ENCODE assay signal across 16 cellular contexts in genomic region chr7:27107391-27107900, GRCh38. TPM values are rescaled to one million over a fixed set of nuclear protein-coding genes. Genes with fewer than 3 reads are reported as not detected.
DNase-seq lines count a peak whose midpoint lies in the region; ATAC-seq, FAIRE-seq and TF ChIP-seq lines count a peak whose summit lies in the region.
"Had no signal": no experiment of that assay in that cellular context is flagged by ENCODE, and none has a peak within 500 bp of the region (broad histone marks: within the 10 kb centered on the region; RNA-seq: fewer than 3 reads in every experiment).

No MANE protein-coding gene starts in this region.

- no peaks in the 10 kb centered on the region for H4K20me1 ChIP-seq in keratinocyte (ENCODE audit: control insufficient read depth, extremely low read depth, insufficient read depth, low read length)

- H3K9ac ChIP-seq in keratinocyte (ENCODE audit: control insufficient read depth, extremely low read depth, insufficient read depth, low read length): peak overlapping the region; percentile 71

- TF ChIP-seq CTCF in AG04450 (IDR thresholded peaks at IDR 0.05; ENCODE audit: low read depth, low read length) (no peak), astrocyte of the spinal cord (IDR thresholded peaks at IDR 0.05; ENCODE audit: low read depth, low read length) (no peak), keratinocyte (optimal IDR thresholded peaks at IDR 0.05 in 1 of 3, IDR thresholded peaks at IDR 0.05 in 1 of 3, conservative IDR thresholded peaks at IDR 0.05 in 1 of 3; ENCODE audit: extremely low read depth in 1 of 3, insufficient read depth in 2 of 3, low read length in 3 of 3) (no peak), psoas muscle (IDR thresholded peaks at IDR 0.05) (no peak)

- H3K27me3 ChIP-seq in AG04450 (ENCODE audit: control insufficient read depth, insufficient read depth, low read length) (no peaks in the 10 kb centered on the region), keratinocyte (ENCODE audit: control insufficient read depth, extremely low read depth, insufficient read depth, low read length) (no peaks in the 10 kb centered on the region), psoas muscle (ENCODE audit: insufficient read depth in 3 of 3, low read length in 2 of 3) (no peaks in the 10 kb centered on the region)

- CTCF ChIA-PET in AG04450 (lab: Charles Lee): interaction anchor here (0.6 to 3.8 kb wide), 3 partner anchors 11 to 384 kb away, joined by 4 to 18 read pairs (median 7); no protein-coding TSS in a partner anchor

- H3K4me1 ChIP-seq in keratinocyte (ENCODE audit: control insufficient read depth, extremely low read depth, insufficient read depth, low read length) (peaks cover 39% of the 10 kb centered on the region), psoas muscle (peaks cover 40% of the 10 kb centered on the region)

- dilution Hi-C loops in keratinocyte (cut with MboI; ENCODE audit: extremely low pct_ligation_motif_present, low sequenced_read_pairs): no loop called here

- H3K4me3 ChIP-seq in AG04450 (ENCODE audit: low read depth, low read length) (peak overlapping the region; percentile 54), astrocyte of the spinal cord (ENCODE audit: low read depth, low read length) (peak overlapping the region; percentile 34), keratinocyte (ENCODE audit: control insufficient read depth in 2 of 3, extremely low read depth in 1 of 3, insufficient read depth in 2 of 3, low read depth in 1 of 3, low read length in 3 of 3) (no peak overlapping the region), psoas muscle (peak overlapping the region; percentile 70)

- no peaks in the 10 kb centered on the region for H3K36me3 ChIP-seq in keratinocyte (ENCODE audit: control insufficient read depth in 2 of 2, extremely low read depth in 1 of 2, insufficient read depth in 2 of 2, low read length in 2 of 2)
- H3K36me3 ChIP-seq in psoas muscle (ENCODE audit: insufficient read depth in 1 of 2, low read depth in 1 of 2): no peaks in the 10 kb centered on the region

- ATAC-seq in psoas muscle: no peak

- no peaks in the 10 kb centered on the region for H3K9me1 ChIP-seq in keratinocyte (ENCODE audit: control insufficient read depth, extremely low read depth, insufficient read depth, low read length)

- POLR2A ChIA-PET in AG04450 (lab: Yijun Ruan, JAX): interaction anchor here (1.4 to 3.3 kb wide), 6 partner anchors 9 to 37 kb away, joined by 4 to 21 read pairs (median 13); partner anchors contain the start of gene HOXA5

- H3K27ac ChIP-seq in AG04450 (ENCODE audit: low read depth, low read length) (peak overlapping the region; percentile 95), keratinocyte (ENCODE audit: control insufficient read depth, insufficient read depth, low read length) (peak overlapping the region; percentile 55), psoas muscle (peak overlapping the region; percentile 70)

- peaks cover 19% of the 10 kb centered on the region for H3K79me2 ChIP-seq in keratinocyte (ENCODE audit: control insufficient read depth, insufficient read depth, low read length)

- no peak for FAIRE-seq in keratinocyte (lab: Jason Lieb, UNC)
- FAIRE-seq: bronchial epithelial cell, islet of Langerhans had no signal

- H3K9me3 ChIP-seq in AG04450 (ENCODE audit: control insufficient read depth, insufficient read depth, low read length) (no peaks in the 10 kb centered on the region), keratinocyte (ENCODE audit: control insufficient read depth, low read depth, low read length) (no peaks in the 10 kb centered on the region), psoas muscle (no peaks in the 10 kb centered on the region)

- 72 to 76% (median 75%) methylated on average over 17 of the region's 17 CpGs for WGBS in psoas muscle, 3 donors

- in situ Hi-C loops in astrocyte of the spinal cord (cut with HindIII; ENCODE audit: low sequenced_read_pairs): no loop called here

- H2AFZ ChIP-seq in keratinocyte (ENCODE audit: control insufficient read depth, low read length): no peak overlapping the region

- no peak for DNase-seq in AG04450 (ENCODE audit: low read depth, low spot score)
- peak; percentile 74 for DNase-seq in astrocyte of the spinal cord (ENCODE audit: low read depth, low spot score)
- DNase-seq in keratinocyte (ENCODE audit: low read depth, low spot score): no peak
- no peak for DNase-seq in psoas muscle
- DNase-seq in ureter (ENCODE audit: low spot score): no peak
- no peak for DNase-seq in activated CD8-positive, alpha-beta memory T cell treated with anti-CD3 and anti-CD28 coated beads, Interleukin-2, amount 50 U/mL, for 4 hours
- no peak for DNase-seq in amygdala (lab: John Stamatoyannopoulos, UW)
- DNase-seq in stimulated activated CD4-positive, alpha-beta T cell treated with anti-CD3 and anti-CD28 coated beads, Interleukin-4, amount 100 ng/mL, for 24 hours: no peak
- DNase-seq: activated T-cell treated with anti-CD3 and anti-CD28 coated beads for 4 hours, DMS 273 treated with DMSO at 0.1 percent for 48 hours, NCI-H1417, NCI-H748 treated with DMSO at 0.1 percent for 48 hours, substantia nigra had no signal

- intact Hi-C loops in psoas muscle (cut with DNase I): no loop called here

- H3K4me2 ChIP-seq in keratinocyte (ENCODE audit: control insufficient read depth, extremely low read depth, insufficient read depth, low read depth, low read length): peak overlapping the region; percentile 76

RNA-seq across cellular contexts. Expression of gene HOXA2, which starts 5.0 kb away (rescaled TPM):
- polyA plus RNA-seq in AG04450 (2011; rRNA removed): 3.1 and 4.1 TPM in 2 replicates
- polyA minus RNA-seq in AG04450 (2011; rRNA and poly(A)+ RNA removed): 2.4 and 3.0 TPM in 2 replicates
- 0.22 to 1.1 TPM (median 0.71 TPM) in 3 replicates for polyA plus RNA-seq in keratinocyte
- polyA plus RNA-seq in keratinocyte (2011; ENCODE audit: low read depth): 0.24 TPM
- polyA plus RNA-seq in keratinocyte (2011; cell fraction: cytosol; rRNA removed): 0.25 and 0.47 TPM in 2 replicates
- polyA plus RNA-seq in keratinocyte (2011; cell fraction: nucleus; rRNA removed): 1.1 and 1.2 TPM in 2 replicates
- polyA plus RNA-seq in keratinocyte (2012; ENCODE audit: low replicate concordance): 0.14 and 0.80 TPM in 2 replicates
- 0.23 to 0.35 TPM in 2 of 3 replicates, not detected in the other for polyA minus RNA-seq in keratinocyte
- not detected for polyA minus RNA-seq in keratinocyte (2011; cell fraction: cytosol; rRNA and poly(A)+ RNA removed)
- 0.54 TPM in 1 of 2 replicates, not detected in the other for polyA minus RNA-seq in keratinocyte (2011; cell fraction: nucleus; rRNA and poly(A)+ RNA removed)
- 1 to 10 TPM in 1 of 4 donors, under 1 TPM in 3; 0.17 to 1.1 (median 0.53) TPM for total RNA-seq in psoas muscle
- under 1 TPM; 0.23 to 0.42 (median 0.29) TPM for polyA plus RNA-seq in psoas muscle
- 1.8 TPM for total RNA-seq in ureter
- total RNA-seq: bronchial epithelial cell, H7 had no signal

RNA-seq across cellular contexts. Expression of gene HOXA1, which starts 11.6 kb away (rescaled TPM):
- polyA plus RNA-seq in AG04450 (2011; rRNA removed) (2.6 and 2.9 TPM in 2 replicates), keratinocyte (5.2 to 12.5 TPM (median 11.9 TPM) in 3 replicates), psoas muscle (under 1 TPM; 0.03 to 0.22 (median 0.22) TPM)
- polyA minus RNA-seq in AG04450 (2011; rRNA and poly(A)+ RNA removed): 1.7 and 2.2 TPM in 2 replicates
- 1.3 TPM for polyA plus RNA-seq in keratinocyte (2011; ENCODE audit: low read depth)
- polyA plus RNA-seq in keratinocyte (2011; cell fraction: cytosol; rRNA removed): 11.8 and 14.4 TPM in 2 replicates
- 7.9 and 8.1 TPM in 2 replicates for polyA plus RNA-seq in keratinocyte (2011; cell fraction: nucleus; rRNA removed)
- 4.2 and 10.2 TPM in 2 replicates for polyA plus RNA-seq in keratinocyte (2012; ENCODE audit: low replicate concordance)
- polyA minus RNA-seq in keratinocyte: 3.6 to 10.2 TPM (median 7.7 TPM) in 3 replicates
- 4.4 TPM for polyA minus RNA-seq in keratinocyte (2011; cell fraction: cytosol; rRNA and poly(A)+ RNA removed)
- 2.6 and 5.5 TPM in 2 replicates for polyA minus RNA-seq in keratinocyte (2011; cell fraction: nucleus; rRNA and poly(A)+ RNA removed)
- total RNA-seq in psoas muscle (under 1 TPM in 2 of 4 donors, not detected in 2; 0.17 to 0.21 TPM), ureter (18.8 TPM)

RNA-seq across cellular contexts. Expression of gene HOXA4, which starts 23.1 kb away (rescaled TPM):
- polyA plus RNA-seq in AG04450 (2011; rRNA removed): 5.4 and 5.8 TPM in 2 replicates
- polyA minus RNA-seq in AG04450 (2011; rRNA and poly(A)+ RNA removed): 3.6 and 4.2 TPM in 2 replicates
- polyA plus RNA-seq in keratinocyte: 0.40 to 1.8 TPM (median 1.5 TPM) in 3 replicates
- 0.55 TPM for polyA plus RNA-seq in keratinocyte (2011; ENCODE audit: low read depth)
- polyA plus RNA-seq in keratinocyte (2011; cell fraction: cytosol; rRNA removed): 1.3 and 1.5 TPM in 2 replicates
- polyA plus RNA-seq in keratinocyte (2011; cell fraction: nucleus; rRNA removed): 2.1 and 2.6 TPM in 2 replicates
- 1.2 and 1.7 TPM in 2 replicates for polyA plus RNA-seq in keratinocyte (2012; ENCODE audit: low replicate concordance)
- polyA minus RNA-seq in keratinocyte: 0.30 to 0.99 TPM (median 0.74 TPM) in 3 replicates
- not detected for polyA minus RNA-seq in keratinocyte (2011; cell fraction: cytosol; rRNA and poly(A)+ RNA removed)
- polyA minus RNA-seq in keratinocyte (2011; cell fraction: nucleus; rRNA and poly(A)+ RNA removed): 0.54 and 0.63 TPM in 2 replicates
- 10 to 100 TPM in 2 of 4 donors, 1 to 10 TPM in 2; 7.2 to 11.5 (median 9.1) TPM for total RNA-seq in psoas muscle
- polyA plus RNA-seq in psoas muscle: 10 to 100 TPM in 2 of 3 donors, 1 to 10 TPM in 1; 6.8 to 20.8 (median 12.5) TPM
- total RNA-seq in ureter: 9.4 TPM
- total RNA-seq: bronchial epithelial cell, H7 had no signal

RNA-seq across cellular contexts. Expression of gene HOXA5, which starts 36.0 kb away (rescaled TPM):
- polyA plus RNA-seq in AG04450 (2011; rRNA removed) (48.3 and 51.0 TPM in 2 replicates), keratinocyte (3.3 to 7.1 TPM (median 4.5 TPM) in 3 replicates), psoas muscle (1 to 10 TPM; 2.6 to 7.6 (median 4.6) TPM)
- polyA minus RNA-seq in AG04450 (2011; rRNA and poly(A)+ RNA removed): 37.7 and 49.7 TPM in 2 replicates
- 6.8 TPM for polyA plus RNA-seq in keratinocyte (2011; ENCODE audit: low read depth)
- polyA plus RNA-seq in keratinocyte (2011; cell fraction: cytosol; rRNA removed): 3.1 and 4.3 TPM in 2 replicates
- polyA plus RNA-seq in keratinocyte (2011; cell fraction: nucleus; rRNA removed): 9.4 and 10.0 TPM in 2 replicates
- polyA plus RNA-seq in keratinocyte (2012; ENCODE audit: low replicate concordance): 3.2 and 5.0 TPM in 2 replicates
- 2.3 to 4.3 TPM (median 2.7 TPM) in 3 replicates for polyA minus RNA-seq in keratinocyte
- polyA minus RNA-seq in keratinocyte (2011; cell fraction: cytosol; rRNA and poly(A)+ RNA removed): 4.4 TPM
- 5.0 and 5.5 TPM in 2 replicates for polyA minus RNA-seq in keratinocyte (2011; cell fraction: nucleus; rRNA and poly(A)+ RNA removed)
- total RNA-seq in psoas muscle (10 to 100 TPM in 1 of 4 donors, 1 to 10 TPM in 3; 4.7 to 18.8 (median 8.1) TPM), ureter (10.4 TPM)
- total RNA-seq: bronchial epithelial cell, H7 had no signal

RNA-seq across cellular contexts. Expression of gene HOXA6, which starts 40.1 kb away (rescaled TPM):
- polyA plus RNA-seq in AG04450 (2011; rRNA removed) (1.2 and 1.3 TPM in 2 replicates), keratinocyte (0.52 to 0.72 TPM (median 0.54 TPM) in 3 replicates), psoas muscle (1 to 10 TPM in 2 of 3 donors, under 1 TPM in 1; 0.64 to 3.2 (median 1.5) TPM)
- 0.91 and 2.1 TPM in 2 replicates for polyA minus RNA-seq in AG04450 (2011; rRNA and poly(A)+ RNA removed)
- polyA plus RNA-seq in keratinocyte (2011; ENCODE audit: low read depth): not detected
- polyA plus RNA-seq in keratinocyte (2011; cell fraction: cytosol; rRNA removed): 0.26 and 0.68 TPM in 2 replicates
- polyA plus RNA-seq in keratinocyte (2011; cell fraction: nucleus; rRNA removed): 1.8 and 2.5 TPM in 2 replicates
- 0.44 and 1.4 TPM in 2 replicates for polyA plus RNA-seq in keratinocyte (2012; ENCODE audit: low replicate concordance)
- 0.59 to 2.3 TPM (median 1.1 TPM) in 3 replicates for polyA minus RNA-seq in keratinocyte
- not detected for polyA minus RNA-seq in keratinocyte (2011; cell fraction: cytosol; rRNA and poly(A)+ RNA removed)
- 2.7 and 3.6 TPM in 2 replicates for polyA minus RNA-seq in keratinocyte (2011; cell fraction: nucleus; rRNA and poly(A)+ RNA removed)
- total RNA-seq in psoas muscle (1 to 10 TPM; 2.5 to 3.7 (median 3.1) TPM), ureter (8.5 TPM)
- total RNA-seq: H7 had no signal

Comparison
In these comparisons a context has a peak if more than half of its experiments do, and no peak if none do; other contexts are left out.
1. H3K4me3 ChIP-seq: peak in AG04450 (single experiment), astrocyte of the spinal cord (single experiment) and psoas muscle (single experiment); none in keratinocyte (0 of 3).
2. Peak in every context shown above with its lines, with median percentiles within 50 percentile points of each other: H3K27ac ChIP-seq.